3 cellular contexts compared by ENCODE assay signal in the genomic region with DNA sequence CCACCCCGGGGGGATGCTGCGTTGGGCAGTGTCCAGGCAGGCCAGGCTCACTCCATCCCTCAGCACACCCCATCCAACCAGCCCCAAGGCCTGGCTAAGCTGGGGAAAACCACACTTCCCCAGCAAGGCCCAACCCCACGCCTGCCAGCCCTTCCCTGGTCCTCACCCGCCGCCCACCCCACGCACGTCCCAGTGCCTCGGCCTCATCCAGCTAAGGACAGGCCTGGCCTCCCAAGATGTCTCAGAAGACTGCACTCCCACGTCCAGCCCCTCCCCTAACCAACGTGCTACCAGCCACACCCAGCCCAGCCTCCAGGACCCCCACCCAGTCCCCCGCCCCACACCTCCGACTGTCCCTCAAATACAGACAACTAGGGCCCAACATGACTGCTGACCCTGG.
"Had no signal": no experiment of that assay in that cellular context is flagged by ENCODE, and none has a peak within 500 bp of the region (broad histone marks: within the 10 kb centered on the region; RNA-seq: fewer than 3 reads in every experiment).

No MANE protein-coding gene starts in this region.

- DNase-seq: GDM1, GF-D8 had no signal

- H3K4me3 ChIP-seq: GM12878 had no signal
